14 cellular contexts compared by ENCODE assay signal in the genomic region with DNA sequence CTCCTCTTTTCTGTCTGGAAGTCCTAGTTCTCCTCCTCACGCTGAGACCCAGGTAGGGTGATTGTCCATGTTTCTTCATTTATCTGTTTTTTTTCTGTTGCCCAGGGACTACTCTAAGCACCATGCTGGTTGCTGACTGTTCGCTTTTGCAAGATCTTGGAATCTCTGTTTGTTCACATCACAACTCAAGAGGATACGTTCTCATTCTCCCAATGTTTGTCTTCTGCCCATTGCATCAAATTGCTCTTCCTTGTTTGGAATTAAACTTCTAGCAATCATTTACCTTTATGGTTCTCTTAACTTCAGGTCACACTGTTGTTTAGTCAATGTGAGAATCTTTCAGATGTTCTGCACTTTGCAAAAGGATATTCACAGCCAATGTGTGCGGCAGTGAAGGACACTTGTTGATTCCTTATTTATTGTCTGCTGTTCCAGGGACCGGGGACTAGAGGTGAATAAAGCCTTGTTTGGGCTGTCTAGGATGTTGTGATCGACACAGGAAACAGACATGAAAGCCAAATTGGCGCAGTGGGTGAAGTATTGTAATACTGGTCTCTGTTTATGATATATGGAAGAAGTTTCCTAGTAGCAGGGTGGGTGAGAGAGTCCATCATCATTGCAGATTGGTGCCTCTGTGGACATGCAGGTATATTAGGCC. TPM values are rescaled to one million over a fixed set of nuclear protein-coding genes. Genes with fewer than 3 reads are reported as not detected.
DNase-seq lines count a peak whose midpoint lies in the region; ATAC-seq and TF ChIP-seq lines count a peak whose summit lies in the region.
"Had no signal": no experiment of that assay in that cellular context is flagged by ENCODE, and none has a peak within 500 bp of the region (broad histone marks: within the 10 kb centered on the region; RNA-seq: fewer than 3 reads in every experiment).

No MANE protein-coding gene starts in this region.

- no peak overlapping the region for H3K23ac ChIP-seq in trophoblast cell (ENCODE audit: low read length)

- no peak overlapping the region for H2AFZ ChIP-seq in trophoblast cell (ENCODE audit: insufficient read depth, low read length, poor library complexity)

- DNase-seq in natural killer cell: no peak
- no peak for DNase-seq in natural killer cell treated with Interleukin-12 subunit alpha and Interleukin-12 subunit beta and Interleukin-15 and Interleukin-18, amount 100 ng/mL, for 72 hours (ENCODE audit: low spot score)
- DNase-seq in trophoblast cell: peak; percentile 67 to 89
- no peak for DNase-seq in SKM-1 treated with dmso at 0.1 percent for 144 hours (lab: John Stamatoyannopoulos, UW; ENCODE audit: unreplicated experiment)
- no peak for DNase-seq in head of caudate nucleus
- DNase-seq in NCI-H446 treated with DMSO at 0.1 percent for 48 hours (lab: John Stamatoyannopoulos, UW): no peak
- no peak for DNase-seq in NOMO-1 (lab: John Stamatoyannopoulos, UW; ENCODE audit: unreplicated experiment in 2 of 2)
- DNase-seq: activated B cell treated with CpG ODN at 0.5 μM for 24 hours; activated effector memory CD4-positive, alpha-beta T cell treated with anti-CD3 and anti-CD28 coated beads, Interleukin-2, amount 50 U/mL, for 16 hours; DMS 273 treated with DMSO at 0.1 percent for 48 hours; glutamatergic neuron; midbrain; stimulated activated CD4-positive, alpha-beta T cell treated with anti-CD3 and anti-CD28 coated beads, Interleukin-15, amount 100 ng/mL, for 24 hours had no signal

- peak in 2 of 3 donors; percentile 37 to 64 for ATAC-seq in natural killer cell
- no peak for ATAC-seq in natural killer cell treated with Interleukin-12 subunit alpha and Interleukin-12 subunit beta and Interleukin-15 and Interleukin-18, amount 100 ng/mL, for 72 hours

- H2AK5ac ChIP-seq in trophoblast cell (ENCODE audit: low read length): no peak overlapping the region

- no peaks in the 10 kb centered on the region for H3K9me3 ChIP-seq in trophoblast cell (ENCODE audit: insufficient read depth, low read depth, low read length)

- no peaks in the 10 kb centered on the region for H3K36me3 Mint-ChIP-seq in natural killer cell
- H3K36me3 Mint-ChIP-seq in natural killer cell treated with Interleukin-12 subunit alpha and Interleukin-12 subunit beta and Interleukin-15 and Interleukin-18, amount 100 ng/mL, for 72 hours: peaks cover 9% of the 10 kb centered on the region
- H3K36me3 Mint-ChIP-seq in dendritic cell treated with granulocyte-macrophage colony-stimulating factor and Interleukin-4, amounts not matched to agents 40 ng/mL and 50 ng/mL, for 4 days (ENCODE audit: low read depth): peaks cover 79% of the 10 kb centered on the region

- H3K4me2 ChIP-seq in trophoblast cell (ENCODE audit: low read length): no peak overlapping the region

- H3K9ac ChIP-seq in trophoblast cell (ENCODE audit: low read length): no peak overlapping the region

- no peaks in the 10 kb centered on the region for H3K79me1 ChIP-seq in trophoblast cell (ENCODE audit: low read length)

- H2BK120ac ChIP-seq in trophoblast cell (ENCODE audit: insufficient read depth, low read length, poor library complexity): no peak overlapping the region

- H3K79me2 ChIP-seq in trophoblast cell (ENCODE audit: control insufficient read depth, insufficient read depth, low read length, poor library complexity): peaks cover 8% of the 10 kb centered on the region

- no peak overlapping the region for H3K14ac ChIP-seq in trophoblast cell (ENCODE audit: low read length)

- H3K27me3 Mint-ChIP-seq in natural killer cell (ENCODE audit: low read depth in 2 of 2): no peaks in the 10 kb centered on the region
- H3K27me3 Mint-ChIP-seq in natural killer cell treated with Interleukin-12 subunit alpha and Interleukin-12 subunit beta and Interleukin-15 and Interleukin-18, amount 100 ng/mL, for 72 hours: no peaks in the 10 kb centered on the region
- H3K27me3 Mint-ChIP-seq in dendritic cell treated with granulocyte-macrophage colony-stimulating factor and Interleukin-4, amounts not matched to agents 40 ng/mL and 50 ng/mL, for 4 days: no peaks in the 10 kb centered on the region
- H3K27me3 Mint-ChIP-seq: activated B cell treated with CpG ODN at 0.5 μM for 24 hours had no signal

- no peak overlapping the region for H3K27ac ChIP-seq in trophoblast cell (ENCODE audit: low read depth, low read length)

- H3K36me3 ChIP-seq in trophoblast cell (ENCODE audit: control insufficient read depth in 1 of 2, insufficient read depth in 2 of 2, low read length in 2 of 2): peaks cover 3 to 7% of the 10 kb centered on the region in 2 experiments

- peaks cover 66 to 69% of the 10 kb centered on the region in 2 donors for H3K4me1 Mint-ChIP-seq in natural killer cell
- H3K4me1 Mint-ChIP-seq in natural killer cell treated with Interleukin-12 subunit alpha and Interleukin-12 subunit beta and Interleukin-15 and Interleukin-18, amount 100 ng/mL, for 72 hours (ENCODE audit: low read depth in 2 of 2): peaks cover 50 to 53% of the 10 kb centered on the region in 2 donors
- peaks cover 55% of the 10 kb centered on the region for H3K4me1 Mint-ChIP-seq in dendritic cell treated with granulocyte-macrophage colony-stimulating factor and Interleukin-4, amounts not matched to agents 40 ng/mL and 50 ng/mL, for 4 days (ENCODE audit: low read depth)

- no peak overlapping the region for H3K4ac ChIP-seq in trophoblast cell (ENCODE audit: low read depth, low read length)

- no peak overlapping the region for H4K91ac ChIP-seq in trophoblast cell (ENCODE audit: low read depth, low read length)

- peak overlapping the region; percentile 32 to 39 for H3K27ac Mint-ChIP-seq in natural killer cell
- peak overlapping the region in 1 of 2 donors; percentile 78 for H3K27ac Mint-ChIP-seq in natural killer cell treated with Interleukin-12 subunit alpha and Interleukin-12 subunit beta and Interleukin-15 and Interleukin-18, amount 100 ng/mL, for 72 hours
- H3K27ac Mint-ChIP-seq in dendritic cell treated with granulocyte-macrophage colony-stimulating factor and Interleukin-4, amounts not matched to agents 40 ng/mL and 50 ng/mL, for 4 days: peak overlapping the region; percentile 7
- H3K27ac Mint-ChIP-seq: activated B cell treated with CpG ODN at 0.5 μM for 24 hours had no signal

- no peaks in the 10 kb centered on the region for H3K9me3 Mint-ChIP-seq in natural killer cell
- H3K9me3 Mint-ChIP-seq in natural killer cell treated with Interleukin-12 subunit alpha and Interleukin-12 subunit beta and Interleukin-15 and Interleukin-18, amount 100 ng/mL, for 72 hours: peaks cover 4% of the 10 kb centered on the region
- H3K9me3 Mint-ChIP-seq in dendritic cell treated with granulocyte-macrophage colony-stimulating factor and Interleukin-4, amounts not matched to agents 40 ng/mL and 50 ng/mL, for 4 days: no peaks in the 10 kb centered on the region
- H3K9me3 Mint-ChIP-seq: activated B cell treated with CpG ODN at 0.5 μM for 24 hours had no signal

- no peak overlapping the region for H4K12ac ChIP-seq in trophoblast cell (ENCODE audit: low read depth, low read length)

- no peak overlapping the region for H2BK12ac ChIP-seq in trophoblast cell (ENCODE audit: low read length)

- H2BK5ac ChIP-seq in trophoblast cell (ENCODE audit: low read depth, low read length, poor library complexity): no peak overlapping the region

- peak overlapping the region; percentile 9 for H3K4me3 Mint-ChIP-seq in natural killer cell
- no peak overlapping the region for H3K4me3 Mint-ChIP-seq in natural killer cell treated with Interleukin-12 subunit alpha and Interleukin-12 subunit beta and Interleukin-15 and Interleukin-18, amount 100 ng/mL, for 72 hours
- H3K4me3 Mint-ChIP-seq in dendritic cell treated with granulocyte-macrophage colony-stimulating factor and Interleukin-4, amounts not matched to agents 40 ng/mL and 50 ng/mL, for 4 days: no peak overlapping the region
- H3K4me3 Mint-ChIP-seq: activated B cell treated with CpG ODN at 0.5 μM for 24 hours had no signal

- peaks cover 7 to 18% of the 10 kb centered on the region in 2 experiments for H3K4me1 ChIP-seq in trophoblast cell (ENCODE audit: control insufficient read depth in 1 of 2, insufficient read depth in 2 of 2, low read length in 2 of 2)

- no peak overlapping the region for H3K4me3 ChIP-seq in trophoblast cell (ENCODE audit: low read depth, low read length)

- no peak overlapping the region for H4K8ac ChIP-seq in trophoblast cell (ENCODE audit: low read depth, low read length)

- no CpG with 5 or more reads among the region's 7 CpGs for WGBS in trophoblast cell (ENCODE audit: extremely low coverage, insufficient coverage, insufficient read length)

- no peaks in the 10 kb centered on the region for H3K27me3 ChIP-seq in trophoblast cell (ENCODE audit: insufficient read depth, low read length)

- intact Hi-C loops in natural killer cell (cut with micrococcal nuclease): no loop called here
- intact Hi-C loops in dendritic cell treated with granulocyte-macrophage colony-stimulating factor and Interleukin-4, amounts not matched to agents 40 ng/mL and 50 ng/mL, for 4 days (cut with micrococcal nuclease): no loop called here
- intact Hi-C loops in head of caudate nucleus (cut with DNase I): no loop called here

- TF ChIP-seq CTCF in natural killer cell (IDR thresholded peaks at IDR 0.05): no peak

- H3K18ac ChIP-seq in trophoblast cell (ENCODE audit: low read length): no peak overlapping the region

RNA-seq across cellular contexts. Expression of gene LPP, which starts 24.5 kb away (rescaled TPM):
- total RNA-seq in natural killer cell: 100 to 1,000 TPM; 137 to 163 (median 149) TPM
- 10 to 100 TPM; 52.7 to 56.7 TPM for total RNA-seq in natural killer cell treated with Interleukin-12 subunit alpha and Interleukin-12 subunit beta and Interleukin-15 and Interleukin-18, amount 100 ng/mL, for 72 hours
- polyA plus RNA-seq in trophoblast cell (2013): 29.2 and 30.6 TPM in 2 replicates

Comparison
In these comparisons a context has a peak if more than half of its experiments do, and no peak if none do; other contexts are left out.
1. ATAC-seq: peak in natural killer cell (2 of 3); none in natural killer cell treated with Interleukin-12 subunit alpha and Interleukin-12 subunit beta and Interleukin-15 and Interleukin-18, amount 100 ng/mL, for 72 hours (0 of 2).
2. DNase-seq: peak in trophoblast cell (2 of 2); none in natural killer cell (single experiment), natural killer cell treated with Interleukin-12 subunit alpha and Interleukin-12 subunit beta and Interleukin-15 and Interleukin-18, amount 100 ng/mL, for 72 hours (single experiment), SKM-1 treated with dmso at 0.1 percent for 144 hours (single experiment), head of caudate nucleus (0 of 42), NCI-H446 treated with DMSO at 0.1 percent for 48 hours (single experiment) and NOMO-1 (0 of 2).